8 cellular contexts compared by ENCODE assay signal in genomic region chr10:77405771-77406241, GRCh38.
A peak's percentile ranks its signal among the peaks of the same experiment; 100 is the strongest.
DNase-seq lines count a peak whose midpoint lies in the region; ATAC-seq, FAIRE-seq and TF ChIP-seq lines count a peak whose summit lies in the region.

No MANE protein-coding gene starts in this region.

- H3K4me3 Mint-ChIP-seq in Calu3 (ENCODE audit: low read depth, unreplicated experiment), result no peak overlapping the region

- no TSS peak for BruUV-seq in Calu3 (replicated peaks; lab: Mats Ljungman, UMichigan)

- no peak for TF ChIP-seq CTCF in Calu3 (IDR thresholded peaks at IDR 0.05; ENCODE audit: unreplicated experiment)
- TF ChIP-seq CTCF in HEK293 (tag by site-specific recombination; IDR thresholded peaks at IDR 0.05), result no peak
- no peak for TF ChIP-seq CTCF in choroid plexus epithelial cell (conservative IDR thresholded peaks at IDR 0.05; ENCODE audit: low read depth, low read length)

- POLR2A ChIA-PET in HEK293 (lab: Yijun Ruan, JAX), result no interaction called here

- peaks cover 36% of the 10 kb centered on the region for H3K27me3 Mint-ChIP-seq in Calu3 (ENCODE audit: unreplicated experiment)

- intact Hi-C loops in Calu3 (cut with micrococcal nuclease; ENCODE audit: unreplicated experiment), result no loop called here

- ATAC-seq in HG02642 (IDR thresholded peaks at IDR 0.05; ENCODE audit: poor library complexity, unreplicated experiment), result no peak

- peak; percentile 91 for DNase-seq in Calu3
- DNase-seq in NCI-H526 treated with DMSO at 0.1 percent for 48 hours (lab: John Stamatoyannopoulos, UW), result peak; percentile 7
- peak; percentile 53 for DNase-seq in choroid plexus epithelial cell (ENCODE audit: low read depth)
- DNase-seq in medulla oblongata (ENCODE audit: extremely low spot score), result peak; percentile 21
- no peak for DNase-seq in GOT3 (lab: John Stamatoyannopoulos, UW)
- no peak for DNase-seq in GM12891 (ENCODE audit: insufficient read length, low spot score)

- no peaks in the 10 kb centered on the region for H3K36me3 Mint-ChIP-seq in Calu3 (ENCODE audit: insufficient read depth, unreplicated experiment)

- H3K9me3 Mint-ChIP-seq in Calu3 (ENCODE audit: low read depth, unreplicated experiment), result no peaks in the 10 kb centered on the region

- TF ChIP-seq POLR2A in GM12891 (IDR thresholded peaks at IDR 0.05; ENCODE audit: low read depth, low read length), result no peak

- H3K4me1 Mint-ChIP-seq in Calu3 (ENCODE audit: low read depth, unreplicated experiment), result peaks cover 26% of the 10 kb centered on the region

- CTCF ChIA-PET in Calu3 (lab: Charles Lee) (interaction anchor here (0.5 to 1.5 kb wide), 4 partner anchors 13 to 244 kb away, joined by 3 to 7 read pairs (median 4); no protein-coding TSS in a partner anchor), HEK293 (lab: Yijun Ruan, JAX) (interaction anchor here (1.1 to 3.4 kb wide), 2 partner anchors 23 to 232 kb away, joined by 4 to 21 read pairs; no protein-coding TSS in a partner anchor)

- H3K4me3 ChIP-seq in HEK293 (ENCODE audit: low read depth, low read length), result no peak overlapping the region
- no peak overlapping the region for H3K4me3 ChIP-seq in choroid plexus epithelial cell (ENCODE audit: low read depth, low read length)

- peak overlapping the region; percentile 42 for H3K27ac ChIP-seq in HEK293 (ENCODE audit: extremely low read depth, low read depth, low read length)

- no peak for FAIRE-seq in GM12891 (lab: Jason Lieb, UNC)

- H3K27ac Mint-ChIP-seq in Calu3 (ENCODE audit: unreplicated experiment), result no peak overlapping the region

- H3K4me1 ChIP-seq in HEK293 (ENCODE audit: control insufficient read depth, insufficient read depth, low read length), result peaks cover 4% of the 10 kb centered on the region

- no peaks in the 10 kb centered on the region for H3K9me3 ChIP-seq in HEK293 (ENCODE audit: control insufficient read depth, insufficient read depth, low read depth, low read length)

- no peaks in the 10 kb centered on the region for H3K36me3 ChIP-seq in HEK293 (ENCODE audit: control insufficient read depth in 2 of 2, insufficient read depth in 1 of 2, low read length in 2 of 2)

TF ChIP-seq in HEK293, 187 proteins besides CTCF, POLR2A, EP300 and RAD21 (continues in another document):
- TF ChIP-seq ZNF24 (tag by site-specific recombination; IDR thresholded peaks at IDR 0.05) (peak; percentile 49; the same call in 1 of the 2 replicates), ZNF366 (tag by site-specific recombination; conservative IDR thresholded peaks at IDR 0.05) (peak; percentile 69), ZNF660 (tag by site-specific recombination; IDR thresholded peaks at IDR 0.05) (0 out of 2 replicates have a peak, but pooled peaks have one; percentile 24), SP7 (tag by site-specific recombination; IDR thresholded peaks at IDR 0.05) (peak; percentile 87), ZNF341 (tag by site-specific recombination; IDR thresholded peaks at IDR 0.05; ENCODE audit: low read depth) (peak; percentile 82), KLF17 (tag by site-specific recombination; IDR thresholded peaks at IDR 0.05) (peak; percentile 23; the same call in 1 of the 2 replicates), GLIS2 (tag by site-specific recombination; IDR thresholded peaks at IDR 0.05) (peak; percentile 84), SCRT2 (tag by site-specific recombination; IDR thresholded peaks at IDR 0.05) (peak; percentile 76), ZNF354C (tag by site-specific recombination; IDR thresholded peaks at IDR 0.05; ENCODE audit: borderline replicate concordance, low read depth) (no peak), ZNF510 (tag by site-specific recombination; IDR thresholded peaks at IDR 0.05; ENCODE audit: insufficient replicate concordance) (no peak), ZIC2 (tag by site-specific recombination; IDR thresholded peaks at IDR 0.05) (peak; percentile 73), SP2 (tag by site-specific recombination; IDR thresholded peaks at IDR 0.05) (peak; percentile 38; the same call in 1 of the 2 replicates), ZNF148 (tag by site-specific recombination; IDR thresholded peaks at IDR 0.05; ENCODE audit: borderline replicate concordance) (no peak), ZNF629 (tag by site-specific recombination; IDR thresholded peaks at IDR 0.05) (peak; percentile 31; the same call in 1 of the 2 replicates), KLF10 (tag by site-specific recombination; IDR thresholded peaks at IDR 0.05) (peak; percentile 62; the same call in 1 of the 2 replicates)

TF ChIP-seq in GM12891, 5 proteins besides CTCF, POLR2A, EP300 and RAD21:
- no peak for TF ChIP-seq POU2F2 (IDR thresholded peaks at IDR 0.05; ENCODE audit: low read depth, low read length)
- TF ChIP-seq SPI1 (IDR thresholded peaks at IDR 0.05; ENCODE audit: low read depth, low read length), result no peak
- TF ChIP-seq TAF1 (IDR thresholded peaks at IDR 0.05; ENCODE audit: low read depth, low read length), result no peak
- TF ChIP-seq PAX5 (IDR thresholded peaks at IDR 0.05; ENCODE audit: insufficient read depth, low read length, severe bottlenecking), result no peak
- no peak for TF ChIP-seq POLR2AphosphoS5 (IDR thresholded peaks at IDR 0.05; ENCODE audit: low read depth, low read length)

Comparison
In these comparisons a context has a peak if more than half of its experiments do, and no peak if none do; other contexts are left out.
1. DNase-seq: peak in Calu3 (single experiment), NCI-H526 treated with DMSO at 0.1 percent for 48 hours (single experiment), choroid plexus epithelial cell (single experiment) and medulla oblongata (single experiment); none in GOT3 (single experiment) and GM12891 (single experiment).